In genomic region chr2:12232876-12233275, GRCh38 we compare ENCODE assay signal across 22 cellular contexts.
"Had no signal": no experiment of that assay in that cellular context is flagged by ENCODE, and none has a peak within 500 bp of the region (broad histone marks: within the 10 kb centered on the region; RNA-seq: fewer than 3 reads in every experiment).

No MANE protein-coding gene starts in this region.

- H3K36me3 ChIP-seq: MG63, SJSA1 had no signal

- H3K27me3 ChIP-seq: MG63, SJSA1 had no signal

- H3K4me3 ChIP-seq: MG63, SJSA1, SK-N-MC had no signal

- H3K27ac ChIP-seq: SJSA1, SK-N-MC had no signal

- DNase-seq: IMR-90, Karpas-422, KG1, MG63, NCI-H1092, NCI-H1105 treated with DMSO at 0.1 percent for 48 hours, NCI-H1417 treated with DMSO at 0.1 percent for 48 hours, NCI-H187, NCI-H2029, NCI-H2081 treated with DMSO at 0.1 percent for 48 hours, NCI-H226, NCI-H446, NCI-H510A, NCI-H524 treated with DMSO at 0.1 percent for 48 hours, NCI-H69, NCI-H774, Right ventricle myocardium superior, RPMI8226, SIG-M5 had no signal

- ATAC-seq: HepG2 had no signal

- H3K9me3 ChIP-seq: MG63, SJSA1 had no signal
